1 cellular context compared by ENCODE assay signal in genomic region chr20:35085477-35086225, GRCh38.
A peak's percentile ranks its signal among the peaks of the same experiment; 100 is the strongest.
TF ChIP-seq lines count a peak whose summit lies in the region.

No MANE protein-coding gene starts in this region.

TF ChIP-seq in K562, 482 proteins besides CTCF, POLR2A, EP300 and RAD21 (continued from another document and continues in another):
- TF ChIP-seq, protein P1, sequence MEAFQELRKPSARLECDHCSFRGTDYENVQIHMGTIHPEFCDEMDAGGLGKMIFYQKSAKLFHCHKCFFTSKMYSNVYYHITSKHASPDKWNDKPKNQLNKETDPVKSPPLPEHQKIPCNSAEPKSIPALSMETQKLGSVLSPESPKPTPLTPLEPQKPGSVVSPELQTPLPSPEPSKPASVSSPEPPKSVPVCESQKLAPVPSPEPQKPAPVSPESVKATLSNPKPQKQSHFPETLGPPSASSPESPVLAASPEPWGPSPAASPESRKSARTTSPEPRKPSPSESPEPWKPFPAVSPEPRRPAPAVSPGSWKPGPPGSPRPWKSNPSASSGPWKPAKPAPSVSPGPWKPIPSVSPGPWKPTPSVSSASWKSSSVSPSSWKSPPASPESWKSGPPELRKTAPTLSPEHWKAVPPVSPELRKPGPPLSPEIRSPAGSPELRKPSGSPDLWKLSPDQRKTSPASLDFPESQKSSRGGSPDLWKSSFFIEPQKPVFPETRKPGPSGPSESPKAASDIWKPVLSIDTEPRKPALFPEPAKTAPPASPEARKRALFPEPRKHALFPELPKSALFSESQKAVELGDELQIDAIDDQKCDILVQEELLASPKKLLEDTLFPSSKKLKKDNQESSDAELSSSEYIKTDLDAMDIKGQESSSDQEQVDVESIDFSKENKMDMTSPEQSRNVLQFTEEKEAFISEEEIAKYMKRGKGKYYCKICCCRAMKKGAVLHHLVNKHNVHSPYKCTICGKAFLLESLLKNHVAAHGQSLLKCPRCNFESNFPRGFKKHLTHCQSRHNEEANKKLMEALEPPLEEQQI (IDR thresholded peaks at IDR 0.05) = no peak
- TF ChIP-seq PPARD (CRISPR knock-in tag; IDR thresholded peaks at IDR 0.05) (no peak), HNRNPLL (IDR thresholded peaks at IDR 0.05; ENCODE audit: low read depth, low read length, poor library complexity, severe bottlenecking) (no peak), MIER1 (IDR thresholded peaks at IDR 0.05; ENCODE audit: low read depth) (no peak), PCBP2 (IDR thresholded peaks at IDR 0.05; ENCODE audit: low read depth, low read length, poor library complexity, severe bottlenecking) (no peak), BDP1 (IDR thresholded peaks at IDR 0.05; ENCODE audit: insufficient read depth, insufficient read length) (no peak), CREB1 (IDR thresholded peaks at IDR 0.05) (no peak), CREB1 (CRISPR knock-in tag; IDR thresholded peaks at IDR 0.05) (no peak), ADNP (tag; IDR thresholded peaks at IDR 0.05) (0 out of 2 replicates have a peak, but pooled peaks have one; percentile 22), SAFB2 (IDR thresholded peaks at IDR 0.05; ENCODE audit: borderline replicate concordance, low read depth, low read length, severe bottlenecking) (no peak), CXXC5 (CRISPR knock-in tag; IDR thresholded peaks at IDR 0.05) (peak; percentile 51), ARNT (IDR thresholded peaks at IDR 0.05) (no peak), WHSC1 (IDR thresholded peaks at IDR 0.05; ENCODE audit: low read length) (no peak), SMARCA4 (IDR thresholded peaks at IDR 0.05) (peak; percentile 38; the same call in 1 of the 2 replicates), NBN (IDR thresholded peaks at IDR 0.05; ENCODE audit: low read depth) (no peak), CHD1 (IDR thresholded peaks at IDR 0.05; ENCODE audit: low read length) (no peak), ZNF586 (CRISPR knock-in tag; conservative IDR thresholded peaks at IDR 0.05) (no peak), CEBPB (tag; IDR thresholded peaks at IDR 0.05) (no peak), RBFOX2 (IDR thresholded peaks at IDR 0.05; ENCODE audit: low read depth, low read length) (no peak; the same call in 1 of the 2 replicates), TCF7L2 (IDR thresholded peaks at IDR 0.05; ENCODE audit: low read depth, low read length) (no peak)
- TF ChIP-seq, protein P2, sequence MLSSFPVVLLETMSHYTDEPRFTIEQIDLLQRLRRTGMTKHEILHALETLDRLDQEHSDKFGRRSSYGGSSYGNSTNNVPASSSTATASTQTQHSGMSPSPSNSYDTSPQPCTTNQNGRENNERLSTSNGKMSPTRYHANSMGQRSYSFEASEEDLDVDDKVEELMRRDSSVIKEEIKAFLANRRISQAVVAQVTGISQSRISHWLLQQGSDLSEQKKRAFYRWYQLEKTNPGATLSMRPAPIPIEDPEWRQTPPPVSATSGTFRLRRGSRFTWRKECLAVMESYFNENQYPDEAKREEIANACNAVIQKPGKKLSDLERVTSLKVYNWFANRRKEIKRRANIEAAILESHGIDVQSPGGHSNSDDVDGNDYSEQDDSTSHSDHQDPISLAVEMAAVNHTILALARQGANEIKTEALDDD (IDR thresholded peaks at IDR 0.05) = peak; percentile 58; the same call in 1 of the 2 replicates
- TF ChIP-seq, protein P3, sequence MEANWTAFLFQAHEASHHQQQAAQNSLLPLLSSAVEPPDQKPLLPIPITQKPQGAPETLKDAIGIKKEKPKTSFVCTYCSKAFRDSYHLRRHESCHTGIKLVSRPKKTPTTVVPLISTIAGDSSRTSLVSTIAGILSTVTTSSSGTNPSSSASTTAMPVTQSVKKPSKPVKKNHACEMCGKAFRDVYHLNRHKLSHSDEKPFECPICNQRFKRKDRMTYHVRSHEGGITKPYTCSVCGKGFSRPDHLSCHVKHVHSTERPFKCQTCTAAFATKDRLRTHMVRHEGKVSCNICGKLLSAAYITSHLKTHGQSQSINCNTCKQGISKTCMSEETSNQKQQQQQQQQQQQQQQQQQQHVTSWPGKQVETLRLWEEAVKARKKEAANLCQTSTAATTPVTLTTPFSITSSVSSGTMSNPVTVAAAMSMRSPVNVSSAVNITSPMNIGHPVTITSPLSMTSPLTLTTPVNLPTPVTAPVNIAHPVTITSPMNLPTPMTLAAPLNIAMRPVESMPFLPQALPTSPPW (CRISPR knock-in tag; IDR thresholded peaks at IDR 0.05) = peak; percentile 8; the same call in 1 of the 2 replicates
- TF ChIP-seq, protein P4, sequence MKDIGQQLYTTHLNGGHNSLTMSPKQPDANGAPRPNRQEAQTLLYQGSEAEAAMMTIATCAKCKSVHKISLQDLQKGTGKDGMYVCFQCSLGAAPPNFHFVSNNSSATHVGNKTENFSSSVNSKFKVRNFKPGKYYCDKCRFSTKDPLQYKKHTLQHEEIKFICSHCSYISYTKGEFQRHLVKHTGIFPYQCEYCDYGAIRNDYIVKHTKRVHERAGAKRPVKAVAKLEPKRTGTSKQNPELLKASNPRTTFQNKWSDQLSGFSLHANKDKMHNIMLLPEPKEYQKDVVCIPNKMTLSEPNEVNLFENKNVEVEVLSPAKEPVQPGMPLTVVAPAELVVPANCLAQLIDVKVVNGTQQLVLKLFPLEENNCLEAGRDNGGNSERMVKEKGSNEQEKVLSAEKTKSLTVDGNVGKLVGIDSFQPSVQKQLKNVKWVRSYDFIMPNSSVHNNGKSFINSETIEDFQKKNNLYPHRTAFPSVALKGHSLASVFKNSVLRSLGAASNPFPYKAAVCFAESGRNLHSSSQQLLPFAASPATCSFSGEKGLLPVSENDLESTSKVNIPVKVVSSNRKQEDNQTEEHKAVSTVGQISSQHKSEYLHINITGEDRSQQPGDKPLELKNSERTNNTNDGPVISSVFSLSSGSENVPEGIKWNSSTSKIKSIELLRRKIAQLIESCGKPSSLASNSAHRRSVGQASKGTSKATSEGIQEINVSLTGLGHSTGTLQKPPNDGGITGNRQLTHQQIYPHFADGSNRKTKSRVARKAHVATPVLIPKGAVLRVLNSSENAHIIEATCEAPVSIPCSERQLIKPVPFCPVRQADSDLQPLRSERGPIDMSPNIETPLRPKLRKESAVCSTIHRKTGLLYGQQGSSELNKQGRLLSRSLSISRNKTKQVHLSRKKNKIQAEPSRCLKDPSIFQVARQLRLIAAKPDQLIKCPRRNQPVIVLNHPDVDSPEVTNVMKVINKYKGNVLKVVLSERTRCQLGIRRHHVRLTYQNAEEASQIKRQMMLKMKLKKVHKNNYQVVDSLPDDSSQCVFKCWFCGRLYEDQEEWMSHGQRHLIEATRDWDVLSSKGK (CRISPR knock-in tag; IDR thresholded peaks at IDR 0.05) = no peak
- TF ChIP-seq, protein P5, sequence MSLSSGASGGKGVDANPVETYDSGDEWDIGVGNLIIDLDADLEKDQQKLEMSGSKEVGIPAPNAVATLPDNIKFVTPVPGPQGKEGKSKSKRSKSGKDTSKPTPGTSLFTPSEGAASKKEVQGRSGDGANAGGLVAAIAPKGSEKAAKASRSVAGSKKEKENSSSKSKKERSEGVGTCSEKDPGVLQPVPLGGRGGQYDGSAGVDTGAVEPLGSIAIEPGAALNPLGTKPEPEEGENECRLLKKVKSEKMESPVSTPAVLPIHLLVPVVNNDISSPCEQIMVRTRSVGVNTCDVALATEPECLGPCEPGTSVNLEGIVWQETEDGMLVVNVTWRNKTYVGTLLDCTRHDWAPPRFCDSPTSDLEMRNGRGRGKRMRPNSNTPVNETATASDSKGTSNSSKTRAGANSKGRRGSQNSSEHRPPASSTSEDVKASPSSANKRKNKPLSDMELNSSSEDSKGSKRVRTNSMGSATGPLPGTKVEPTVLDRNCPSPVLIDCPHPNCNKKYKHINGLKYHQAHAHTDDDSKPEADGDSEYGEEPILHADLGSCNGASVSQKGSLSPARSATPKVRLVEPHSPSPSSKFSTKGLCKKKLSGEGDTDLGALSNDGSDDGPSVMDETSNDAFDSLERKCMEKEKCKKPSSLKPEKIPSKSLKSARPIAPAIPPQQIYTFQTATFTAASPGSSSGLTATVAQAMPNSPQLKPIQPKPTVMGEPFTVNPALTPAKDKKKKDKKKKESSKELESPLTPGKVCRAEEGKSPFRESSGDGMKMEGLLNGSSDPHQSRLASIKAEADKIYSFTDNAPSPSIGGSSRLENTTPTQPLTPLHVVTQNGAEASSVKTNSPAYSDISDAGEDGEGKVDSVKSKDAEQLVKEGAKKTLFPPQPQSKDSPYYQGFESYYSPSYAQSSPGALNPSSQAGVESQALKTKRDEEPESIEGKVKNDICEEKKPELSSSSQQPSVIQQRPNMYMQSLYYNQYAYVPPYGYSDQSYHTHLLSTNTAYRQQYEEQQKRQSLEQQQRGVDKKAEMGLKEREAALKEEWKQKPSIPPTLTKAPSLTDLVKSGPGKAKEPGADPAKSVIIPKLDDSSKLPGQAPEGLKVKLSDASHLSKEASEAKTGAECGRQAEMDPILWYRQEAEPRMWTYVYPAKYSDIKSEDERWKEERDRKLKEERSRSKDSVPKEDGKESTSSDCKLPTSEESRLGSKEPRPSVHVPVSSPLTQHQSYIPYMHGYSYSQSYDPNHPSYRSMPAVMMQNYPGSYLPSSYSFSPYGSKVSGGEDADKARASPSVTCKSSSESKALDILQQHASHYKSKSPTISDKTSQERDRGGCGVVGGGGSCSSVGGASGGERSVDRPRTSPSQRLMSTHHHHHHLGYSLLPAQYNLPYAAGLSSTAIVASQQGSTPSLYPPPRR (CRISPR knock-in tag; IDR thresholded peaks at IDR 0.05; ENCODE audit: borderline replicate concordance) = no peak
- TF ChIP-seq, protein P6, sequence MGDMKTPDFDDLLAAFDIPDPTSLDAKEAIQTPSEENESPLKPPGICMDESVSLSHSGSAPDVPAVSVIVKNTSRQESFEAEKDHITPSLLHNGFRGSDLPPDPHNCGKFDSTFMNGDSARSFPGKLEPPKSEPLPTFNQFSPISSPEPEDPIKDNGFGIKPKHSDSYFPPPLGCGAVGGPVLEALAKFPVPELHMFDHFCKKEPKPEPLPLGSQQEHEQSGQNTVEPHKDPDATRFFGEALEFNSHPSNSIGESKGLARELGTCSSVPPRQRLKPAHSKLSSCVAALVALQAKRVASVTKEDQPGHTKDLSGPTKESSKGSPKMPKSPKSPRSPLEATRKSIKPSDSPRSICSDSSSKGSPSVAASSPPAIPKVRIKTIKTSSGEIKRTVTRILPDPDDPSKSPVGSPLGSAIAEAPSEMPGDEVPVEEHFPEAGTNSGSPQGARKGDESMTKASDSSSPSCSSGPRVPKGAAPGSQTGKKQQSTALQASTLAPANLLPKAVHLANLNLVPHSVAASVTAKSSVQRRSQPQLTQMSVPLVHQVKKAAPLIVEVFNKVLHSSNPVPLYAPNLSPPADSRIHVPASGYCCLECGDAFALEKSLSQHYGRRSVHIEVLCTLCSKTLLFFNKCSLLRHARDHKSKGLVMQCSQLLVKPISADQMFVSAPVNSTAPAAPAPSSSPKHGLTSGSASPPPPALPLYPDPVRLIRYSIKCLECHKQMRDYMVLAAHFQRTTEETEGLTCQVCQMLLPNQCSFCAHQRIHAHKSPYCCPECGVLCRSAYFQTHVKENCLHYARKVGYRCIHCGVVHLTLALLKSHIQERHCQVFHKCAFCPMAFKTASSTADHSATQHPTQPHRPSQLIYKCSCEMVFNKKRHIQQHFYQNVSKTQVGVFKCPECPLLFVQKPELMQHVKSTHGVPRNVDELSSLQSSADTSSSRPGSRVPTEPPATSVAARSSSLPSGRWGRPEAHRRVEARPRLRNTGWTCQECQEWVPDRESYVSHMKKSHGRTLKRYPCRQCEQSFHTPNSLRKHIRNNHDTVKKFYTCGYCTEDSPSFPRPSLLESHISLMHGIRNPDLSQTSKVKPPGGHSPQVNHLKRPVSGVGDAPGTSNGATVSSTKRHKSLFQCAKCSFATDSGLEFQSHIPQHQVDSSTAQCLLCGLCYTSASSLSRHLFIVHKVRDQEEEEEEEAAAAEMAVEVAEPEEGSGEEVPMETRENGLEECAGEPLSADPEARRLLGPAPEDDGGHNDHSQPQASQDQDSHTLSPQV (IDR thresholded peaks at IDR 0.05) = peak; percentile 37; the same call in 1 of the 2 replicates
- TF ChIP-seq, protein P7, sequence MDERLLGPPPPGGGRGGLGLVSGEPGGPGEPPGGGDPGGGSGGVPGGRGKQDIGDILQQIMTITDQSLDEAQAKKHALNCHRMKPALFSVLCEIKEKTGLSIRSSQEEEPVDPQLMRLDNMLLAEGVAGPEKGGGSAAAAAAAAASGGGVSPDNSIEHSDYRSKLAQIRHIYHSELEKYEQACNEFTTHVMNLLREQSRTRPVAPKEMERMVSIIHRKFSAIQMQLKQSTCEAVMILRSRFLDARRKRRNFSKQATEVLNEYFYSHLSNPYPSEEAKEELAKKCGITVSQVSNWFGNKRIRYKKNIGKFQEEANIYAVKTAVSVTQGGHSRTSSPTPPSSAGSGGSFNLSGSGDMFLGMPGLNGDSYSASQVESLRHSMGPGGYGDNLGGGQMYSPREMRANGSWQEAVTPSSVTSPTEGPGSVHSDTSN (CRISPR knock-in tag; IDR thresholded peaks at IDR 0.05; ENCODE audit: low read depth) = no peak
- TF ChIP-seq, protein P7 (tag; conservative IDR thresholded peaks at IDR 0.05; ENCODE audit: low read depth) = no peak
- TF ChIP-seq, protein P8, sequence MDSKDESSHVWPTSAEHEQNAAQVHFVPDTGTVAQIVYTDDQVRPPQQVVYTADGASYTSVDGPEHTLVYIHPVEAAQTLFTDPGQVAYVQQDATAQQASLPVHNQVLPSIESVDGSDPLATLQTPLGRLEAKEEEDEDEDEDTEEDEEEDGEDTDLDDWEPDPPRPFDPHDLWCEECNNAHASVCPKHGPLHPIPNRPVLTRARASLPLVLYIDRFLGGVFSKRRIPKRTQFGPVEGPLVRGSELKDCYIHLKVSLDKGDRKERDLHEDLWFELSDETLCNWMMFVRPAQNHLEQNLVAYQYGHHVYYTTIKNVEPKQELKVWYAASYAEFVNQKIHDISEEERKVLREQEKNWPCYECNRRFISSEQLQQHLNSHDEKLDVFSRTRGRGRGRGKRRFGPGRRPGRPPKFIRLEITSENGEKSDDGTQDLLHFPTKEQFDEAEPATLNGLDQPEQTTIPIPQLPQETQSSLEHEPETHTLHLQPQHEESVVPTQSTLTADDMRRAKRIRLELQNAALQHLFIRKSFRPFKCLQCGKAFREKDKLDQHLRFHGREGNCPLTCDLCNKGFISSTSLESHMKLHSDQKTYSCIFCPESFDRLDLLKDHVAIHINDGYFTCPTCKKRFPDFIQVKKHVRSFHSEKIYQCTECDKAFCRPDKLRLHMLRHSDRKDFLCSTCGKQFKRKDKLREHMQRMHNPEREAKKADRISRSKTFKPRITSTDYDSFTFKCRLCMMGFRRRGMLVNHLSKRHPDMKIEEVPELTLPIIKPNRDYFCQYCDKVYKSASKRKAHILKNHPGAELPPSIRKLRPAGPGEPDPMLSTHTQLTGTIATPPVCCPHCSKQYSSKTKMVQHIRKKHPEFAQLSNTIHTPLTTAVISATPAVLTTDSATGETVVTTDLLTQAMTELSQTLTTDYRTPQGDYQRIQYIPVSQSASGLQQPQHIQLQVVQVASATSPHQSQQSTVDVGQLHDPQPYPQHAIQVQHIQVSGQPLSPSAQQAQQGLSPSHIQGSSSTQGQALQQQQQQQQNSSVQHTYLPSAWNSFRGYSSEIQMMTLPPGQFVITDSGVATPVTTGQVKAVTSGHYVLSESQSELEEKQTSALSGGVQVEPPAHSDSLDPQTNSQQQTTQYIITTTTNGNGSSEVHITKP (IDR thresholded peaks at IDR 0.05; ENCODE audit: partially characterized antibody) = no peak
